Comparison of ENCODE assay signal across 32 cellular contexts in genomic region chr20:44401052-44401769, GRCh38. TPM values are rescaled to one million over a fixed set of nuclear protein-coding genes. Genes with fewer than 3 reads are reported as not detected.
DNase-seq lines count a peak whose midpoint lies in the region; ATAC-seq, FAIRE-seq and TF ChIP-seq lines count a peak whose summit lies in the region.
"Had no signal": no experiment of that assay in that cellular context is flagged by ENCODE, and none has a peak within 500 bp of the region (broad histone marks: within the 10 kb centered on the region; RNA-seq: fewer than 3 reads in every experiment).

No MANE protein-coding gene starts in this region.

- H3K27me3 Mint-ChIP-seq in nephron (ENCODE audit: low read depth): peaks cover 26% of the 10 kb centered on the region

- H3K36me3 ChIP-seq in kidney (ENCODE audit: control insufficient read depth in 1 of 2, insufficient read depth in 2 of 2, low read length in 2 of 2): peaks cover 0 to 13% of the 10 kb centered on the region in 2 donors
- H3K36me3 ChIP-seq: heart right ventricle, suprapubic skin, uterus had no signal

- peak overlapping the region; percentile 88 to 92 for H3K4me3 ChIP-seq in kidney (ENCODE audit: low read length in 2 of 2)
- H3K4me3 ChIP-seq: heart right ventricle, suprapubic skin, uterus had no signal

- H3K9ac ChIP-seq in kidney (ENCODE audit: low read length in 2 of 2): peak overlapping the region in 1 of 2 donors; percentile 62

- ATAC-seq in GM18858 (IDR thresholded peaks at IDR 0.05; ENCODE audit: unreplicated experiment): no peak
- ATAC-seq in GM19395 (IDR thresholded peaks at IDR 0.05; ENCODE audit: unreplicated experiment): no peak
- ATAC-seq: HCT116; naive thymus-derived CD8-positive, alpha-beta T cell had no signal

- no peaks in the 10 kb centered on the region for H3K4me1 Mint-ChIP-seq in nephron
- H3K4me1 Mint-ChIP-seq: activated naive CD4-positive, alpha-beta T cell treated with anti-CD3 and anti-CD28 coated beads, Interleukin-2, amount 10 ng/mL, durations not matched to agents 7 days and 5 days; brain had no signal

- no peaks in the 10 kb centered on the region for H3K9me3 Mint-ChIP-seq in nephron
- H3K9me3 Mint-ChIP-seq: brain; naive thymus-derived CD8-positive, alpha-beta T cell had no signal

- intact Hi-C loops in kidney (cut with DNase I): no loop called here

- no peaks in the 10 kb centered on the region for H3K9me3 ChIP-seq in kidney (ENCODE audit: control insufficient read depth in 1 of 2, low read length in 2 of 2)
- H3K9me3 ChIP-seq: heart right ventricle, suprapubic skin, uterus had no signal

- H3K36me3 Mint-ChIP-seq in nephron (ENCODE audit: low read depth): no peaks in the 10 kb centered on the region
- H3K36me3 Mint-ChIP-seq: activated CD4-positive, alpha-beta memory T cell treated with anti-CD3 and anti-CD28 coated beads for 36 hours; activated naive CD4-positive, alpha-beta T cell treated with anti-CD3 and anti-CD28 coated beads, Interleukin-2, amount 10 ng/mL, durations not matched to agents 7 days and 5 days; brain; naive thymus-derived CD8-positive, alpha-beta T cell had no signal

- H3K27ac Mint-ChIP-seq in nephron: peak overlapping the region in 2 of 3 experiments; percentile 22 to 70
- H3K27ac Mint-ChIP-seq: activated CD4-positive, alpha-beta memory T cell treated with anti-CD3 and anti-CD28 coated beads for 36 hours; activated naive CD4-positive, alpha-beta T cell treated with anti-CD3 and anti-CD28 coated beads, Interleukin-2, amount 10 ng/mL, durations not matched to agents 7 days and 5 days; activated T-helper 1 cell treated with anti-CD3 and anti-CD28 coated beads, Interleukin-12 subunit alpha, Interleukin-12 subunit beta, Interleukin-2, Interleukin-4 antibody, amounts not matched to agents 30 ng/mL and 10 ng/mL and 1 ng/mL, durations not matched to agents 14 hours and 24 hours and 36 hours had no signal

- H3K4me1 ChIP-seq in kidney (ENCODE audit: control insufficient read depth in 1 of 2, insufficient read depth in 1 of 2, low read depth in 1 of 2, low read length in 2 of 2): peaks cover 0 to 6% of the 10 kb centered on the region in 2 donors
- H3K4me1 ChIP-seq: heart right ventricle, suprapubic skin, uterus had no signal

- no peak for TF ChIP-seq CTCF in kidney (IDR thresholded peaks at IDR 0.05; ENCODE audit: borderline replicate concordance, extremely low read depth, insufficient read depth)
- TF ChIP-seq CTCF in nephron (IDR thresholded peaks at IDR 0.05; ENCODE audit: unreplicated experiment in 3 of 3): no peak

- peak overlapping the region; percentile 10 to 74 for H3K27ac ChIP-seq in kidney (ENCODE audit: low read depth in 2 of 2, low read length in 2 of 2)
- H3K27ac ChIP-seq: heart right ventricle, suprapubic skin, uterus had no signal

- FAIRE-seq in kidney (lab: Jason Lieb, UNC): no peak

- DNase-seq in NCI-H2227 (lab: John Stamatoyannopoulos, UW; ENCODE audit: unreplicated experiment) (peak; percentile 8), NCI-H2227 treated with DMSO at 0.1 percent for 48 hours (lab: John Stamatoyannopoulos, UW) (no peak), kidney (no peak), T-helper 2 cell (no peak), SKM-1 treated with dmso at 0.1 percent for 144 hours (lab: John Stamatoyannopoulos, UW; ENCODE audit: unreplicated experiment) (no peak)
- DNase-seq: 8988T; activated CD4-positive, alpha-beta memory T cell treated with anti-CD3 and anti-CD28 coated beads for 36 hours; activated CD4-positive, CD25-positive, alpha-beta regulatory T cell treated with anti-CD3 and anti-CD28 coated beads, Interleukin-2, amount 50 U/mL, for 72 hours; activated CD8-positive, alpha-beta memory T cell treated with anti-CD3 and anti-CD28 coated beads, Interleukin-2, amount 50 U/mL, for 4 hours; activated naive CD4-positive, alpha-beta T cell treated with anti-CD3 and anti-CD28 coated beads, Interleukin-2, amount 10 ng/mL, durations not matched to agents 7 days and 5 days; heart right ventricle; mesenchymal stem cell; naive thymus-derived CD8-positive, alpha-beta T cell; NCI-H187; NCI-H526 treated with DMSO at 0.1 percent for 48 hours; stimulated activated CD4-positive, alpha-beta T cell treated with anti-CD3 and anti-CD28 coated beads, Interleukin-12 subunit alpha, Interleukin-12 subunit beta, amount 100 ng/mL, for 4 hours; stimulated activated CD4-positive, alpha-beta T cell treated with anti-CD3 and anti-CD28 coated beads, Interleukin-4, amount 100 ng/mL, for 24 hours; stimulated activated naive CD4-positive, alpha-beta T cell; uterus had no signal

- H3K4me3 Mint-ChIP-seq in nephron: peak overlapping the region; percentile 41 to 74 (median 68)
- H3K4me3 Mint-ChIP-seq: activated CD4-positive, alpha-beta memory T cell treated with anti-CD3 and anti-CD28 coated beads for 36 hours; activated naive CD4-positive, alpha-beta T cell treated with anti-CD3 and anti-CD28 coated beads, Interleukin-2, amount 10 ng/mL, durations not matched to agents 7 days and 5 days; activated T-helper 1 cell treated with anti-CD3 and anti-CD28 coated beads, Interleukin-12 subunit alpha, Interleukin-12 subunit beta, Interleukin-2, Interleukin-4 antibody, amounts not matched to agents 30 ng/mL and 10 ng/mL and 1 ng/mL, durations not matched to agents 14 hours and 24 hours and 36 hours; naive thymus-derived CD8-positive, alpha-beta T cell had no signal

RNA-seq across cellular contexts. Expression of gene HNF4A, which starts 45.7 kb away (rescaled TPM):
- 26.0 TPM for total RNA-seq in kidney
- 42.1 TPM for polyA plus RNA-seq in kidney (ENCODE audit: insufficient read depth, low read depth, low replicate concordance)
- total RNA-seq: activated CD4-positive, alpha-beta memory T cell treated with anti-CD3 and anti-CD28 coated beads for 36 hours; activated T-helper 1 cell treated with anti-CD3 and anti-CD28 coated beads, Interleukin-12 subunit alpha, Interleukin-12 subunit beta, Interleukin-2, Interleukin-4 antibody, amounts not matched to agents 30 ng/mL and 10 ng/mL and 1 ng/mL, durations not matched to agents 14 hours and 24 hours and 36 hours; Daoy; fibroblast of villous mesenchyme; heart right ventricle; LHCN-M2; naive thymus-derived CD8-positive, alpha-beta T cell; omental fat pad; RPMI7951; suprapubic skin; T-helper 1 cell treated with Interleukin-12 subunit alpha and Interleukin-12 subunit beta and Interleukin-4 antibody, amounts not matched to agents 30 ng/mL and 1 ng/mL, for 36 hours had no signal
- polyA plus RNA-seq: naive thymus-derived CD8-positive, alpha-beta T cell had no signal
